10 cellular contexts compared by ENCODE assay signal in genomic region chr19:16581145-16581970, GRCh38. TPM values are rescaled to one million over a fixed set of nuclear protein-coding genes. Genes with fewer than 3 reads are reported as not detected.
A peak's percentile ranks its signal among the peaks of the same experiment; 100 is the strongest.
DNase-seq lines count a peak whose midpoint lies in the region; ATAC-seq, FAIRE-seq and TF ChIP-seq lines count a peak whose summit lies in the region.
"Had no signal": no experiment of that assay in that cellular context is flagged by ENCODE, and none has a peak within 500 bp of the region (broad histone marks: within the 10 kb centered on the region; RNA-seq: fewer than 3 reads in every experiment).

No MANE protein-coding gene starts in this region.

- peaks cover 21% of the 10 kb centered on the region; the same call in 1 of the 2 replicates for H4K20me1 ChIP-seq in HepG2 (ENCODE audit: insufficient read depth, low read length)

- CTCF ChIA-PET in HepG2 (lab: Yijun Ruan, JAX; ENCODE audit: low intra/inter-chr PET ratio, low total read pairs) (no interaction called here), HEK293T (lab: Yijun Ruan, JAX) (no interaction called here)

- intact Hi-C loops in HepG2 (cut with micrococcal nuclease; ENCODE audit: unreplicated experiment) (no loop called here), right lobe of liver (cut with DNase I) (no loop called here), adrenal gland (cut with DNase I) (no loop called here)

- H4K8ac ChIP-seq in mesenchymal stem cell (ENCODE audit: low read length): no peak overlapping the region

- peaks cover 63% of the 10 kb centered on the region for H3K79me2 ChIP-seq in HepG2 (ENCODE audit: insufficient read depth, low read length)

- peaks cover 15% of the 10 kb centered on the region for H3K79me1 ChIP-seq in mesenchymal stem cell (replicated peaks; ENCODE audit: low read length, poor library complexity, severe bottlenecking)

- H3K9ac ChIP-seq in HepG2 (ENCODE audit: insufficient read depth, low read depth, low read length) (no peak overlapping the region), mesenchymal stem cell (ENCODE audit: low read length) (peak overlapping the region; percentile 51)

- no peak overlapping the region for H2AK5ac ChIP-seq in mesenchymal stem cell (ENCODE audit: low read length, severe bottlenecking)

- no peak overlapping the region for H3K14ac ChIP-seq in mesenchymal stem cell (ENCODE audit: low read length in 2 of 2)

- FAIRE-seq in HepG2 (lab: Jason Lieb, UNC): no peak

- BruUV-seq in HepG2 (replicated peaks; lab: Mats Ljungman, UMichigan): no TSS peak

- H3K4me3 ChIP-seq in HepG2 (replicated peaks in 1 of 3; ENCODE audit: insufficient read depth in 1 of 3, low read depth in 2 of 3, low read length in 3 of 3): no peak overlapping the region
- no peak overlapping the region for H3K4me3 ChIP-seq in right lobe of liver
- no peak overlapping the region for H3K4me3 ChIP-seq in adrenal gland
- H3K4me3 ChIP-seq in mesenchymal stem cell (ENCODE audit: insufficient read depth in 1 of 2, low read depth in 1 of 2, low read length in 2 of 2): no peak overlapping the region

- peak overlapping the region in 1 of 2 experiments; percentile 7 for H2BK12ac ChIP-seq in mesenchymal stem cell (ENCODE audit: low read length in 2 of 2)

- H2AFZ ChIP-seq in HepG2 (ENCODE audit: low read length): no peak overlapping the region
- H2AFZ ChIP-seq in mesenchymal stem cell (ENCODE audit: low read depth, low read length): no peak overlapping the region

- WGBS in HepG2 (ENCODE audit: low lambda C conversion rate): 78% methylated on average over 4 of the region's 12 CpGs
- WGBS in right lobe of liver (ENCODE audit: insufficient coverage, low coverage, low lambda C conversion rate, missing lambda C conversion rate): 85% methylated on average over 5 of the region's 12 CpGs
- 34 to 46% (median 39%) methylated on average over 5 to 12 of the region's 12 CpGs for WGBS in adrenal gland, 4 donors
- 90% methylated on average over 12 of the region's 12 CpGs for WGBS in mesenchymal stem cell

- no peak for TF ChIP-seq RAD21 in HepG2 (CRISPR knock-in tag; IDR thresholded peaks at IDR 0.05)

- no peak overlapping the region for H2BK15ac ChIP-seq in mesenchymal stem cell (ENCODE audit: low read depth, poor library complexity, severe bottlenecking)

- H3K36me3 ChIP-seq in HepG2 (replicated peaks in 1 of 2; ENCODE audit: control insufficient read depth in 1 of 2, insufficient read depth in 2 of 2, low read length in 2 of 2): peaks cover 7 to 26% of the 10 kb centered on the region in 2 experiments; a peak in 4 of 5 replicates
- peaks cover 0 to 5% (median 2%) of the 10 kb centered on the region in 4 donors for H3K36me3 ChIP-seq in right lobe of liver
- H3K36me3 ChIP-seq in adrenal gland (replicated peaks in 1 of 2): peaks cover 0 to 20% of the 10 kb centered on the region in 2 donors
- peaks cover 22 to 52% of the 10 kb centered on the region in 2 experiments for H3K36me3 ChIP-seq in mesenchymal stem cell (ENCODE audit: control insufficient read depth in 1 of 2, insufficient read depth in 2 of 2, low read depth in 1 of 2, low read length in 2 of 2)

- 0 out of 3 replicates have a peak, but pooled peaks have one; percentile 8 for ATAC-seq in HepG2
- no peak for ATAC-seq in right lobe of liver
- no peak for ATAC-seq in HG02840 (IDR thresholded peaks at IDR 0.05; ENCODE audit: low FRiP score, unreplicated experiment)
- ATAC-seq in HG03378 (IDR thresholded peaks at IDR 0.05; ENCODE audit: unreplicated experiment): no peak

- DNase-seq in HepG2 (ENCODE audit: low spot score) (no peak), right lobe of liver (no peak), adrenal gland (peak; percentile 60 to 94 (median 90)), mesenchymal stem cell (no peak), HEK293T (ENCODE audit: extremely low spot score) (no peak), RKO (ENCODE audit: low spot score) (no peak)
- DNase-seq: amygdala, C1 segment of cervical spinal cord had no signal

- no peak overlapping the region for H3K23ac ChIP-seq in mesenchymal stem cell (ENCODE audit: low read length in 2 of 2)

- TF ChIP-seq CTCF in HepG2 (CRISPR knock-in tag; IDR thresholded peaks at IDR 0.05) (no peak), right lobe of liver (IDR thresholded peaks at IDR 0.05) (no peak), adrenal gland (IDR thresholded peaks at IDR 0.05) (peak in 2 of 6 experiments; percentile 28 to 34)

- no peak overlapping the region for H3K4me2 ChIP-seq in HepG2 (ENCODE audit: low read depth, low read length)
- H3K4me2 ChIP-seq in mesenchymal stem cell (ENCODE audit: low read length, poor library complexity, severe bottlenecking): no peak overlapping the region

- POLR2A ChIA-PET in HepG2 (lab: Yijun Ruan, JAX): no interaction called here
- POLR2A ChIA-PET in HEK293T (lab: Yijun Ruan, JAX): no interaction called here

- H3K27me3 ChIP-seq in HepG2 (ENCODE audit: control insufficient read depth in 1 of 2, insufficient read depth in 2 of 2, low read length in 2 of 2): no peaks in the 10 kb centered on the region
- no peaks in the 10 kb centered on the region for H3K27me3 ChIP-seq in right lobe of liver
- H3K27me3 ChIP-seq in adrenal gland: no peaks in the 10 kb centered on the region
- no peaks in the 10 kb centered on the region for H3K27me3 ChIP-seq in mesenchymal stem cell (ENCODE audit: control insufficient read depth in 1 of 2, insufficient read depth in 1 of 2, low read length in 2 of 2)

- H3K4ac ChIP-seq in mesenchymal stem cell (ENCODE audit: low read depth in 1 of 2, low read length in 2 of 2): no peak overlapping the region

- in situ Hi-C loops in HepG2 (cut with HindIII; ENCODE audit: extremely low pct_ligation_motif_present, low pct_unique_long_range_greater_than_20kb): no loop called here

- TF ChIP-seq POLR2A in HepG2 (IDR thresholded peaks at IDR 0.05; ENCODE audit: insufficient read depth in 1 of 2, low read depth in 2 of 2, low read length in 2 of 2) (no peak; a peak in 1 of 4 replicates), right lobe of liver (IDR thresholded peaks at IDR 0.05) (no peak), adrenal gland (IDR thresholded peaks at IDR 0.05) (peak; percentile 26 to 74)

- H3K4me1 ChIP-seq in HepG2 (ENCODE audit: insufficient read depth, low read length) (peaks cover 16% of the 10 kb centered on the region), right lobe of liver (peaks cover 0 to 28% (median 3%) of the 10 kb centered on the region in 4 donors), adrenal gland (replicated peaks in 1 of 2) (peaks cover 19 to 59% of the 10 kb centered on the region in 2 donors), mesenchymal stem cell (ENCODE audit: control insufficient read depth, insufficient read depth, low read depth, low read length) (peaks cover 40% of the 10 kb centered on the region)

- H3K9me3 ChIP-seq in HepG2 (ENCODE audit: low read length): no peaks in the 10 kb centered on the region
- H3K9me3 ChIP-seq in right lobe of liver: no peaks in the 10 kb centered on the region
- H3K9me3 ChIP-seq in adrenal gland (replicated peaks in 1 of 3): no peaks in the 10 kb centered on the region
- H3K9me3 ChIP-seq in mesenchymal stem cell (ENCODE audit: control insufficient read depth, low read length): no peaks in the 10 kb centered on the region

- no peak overlapping the region for H2BK120ac ChIP-seq in mesenchymal stem cell (ENCODE audit: low read depth, low read length)

- H3K18ac ChIP-seq in mesenchymal stem cell (ENCODE audit: low read depth in 1 of 2, low read length in 2 of 2): no peak overlapping the region

- H3K27ac ChIP-seq in HepG2 (ENCODE audit: extremely low read length, insufficient read depth, low read length) (no peak overlapping the region), right lobe of liver (no peak overlapping the region), adrenal gland (peak overlapping the region; percentile 77 to 97 (median 86)), mesenchymal stem cell (ENCODE audit: low read length, poor library complexity, severe bottlenecking) (no peak overlapping the region)

- TF ChIP-seq EP300 in HepG2 (IDR thresholded peaks at IDR 0.05; ENCODE audit: low read depth in 2 of 2, low read length in 2 of 2): no peak
- no peak for TF ChIP-seq EP300 in HepG2 (CRISPR knock-in tag; IDR thresholded peaks at IDR 0.05; ENCODE audit: borderline replicate concordance)

- H2BK5ac ChIP-seq in mesenchymal stem cell (ENCODE audit: low read depth, low read length, poor library complexity, severe bottlenecking): no peak overlapping the region

- H4K91ac ChIP-seq in mesenchymal stem cell (ENCODE audit: low read length): no peak overlapping the region

RNA-seq across cellular contexts. Expression of gene SLC35E1, which starts 9.1 kb away (rescaled TPM):
- total RNA-seq in HepG2 (2016; rRNA removed; fragmentation: Illumina TruSeq; extraction: Trizol): 17.2 and 21.2 TPM in 2 replicates
- 6.0 and 7.6 TPM in 2 replicates for total RNA-seq in HepG2 (2016; cell fraction: cytosol; rRNA removed; fragmentation: Illumina TruSeq; extraction: Trizol; ENCODE audit: low read depth)
- total RNA-seq in HepG2 (2016; cell fraction: insoluble cytoplasmic fraction; rRNA removed; fragmentation: Illumina TruSeq; extraction: Trizol): 15.6 and 20.2 TPM in 2 replicates
- 18.9 and 19.7 TPM in 2 replicates for total RNA-seq in HepG2 (2016; cell fraction: membrane; rRNA removed; fragmentation: Illumina TruSeq; extraction: Trizol)
- 18.5 and 21.4 TPM in 2 replicates for total RNA-seq in HepG2 (2016; cell fraction: nucleus; rRNA removed; fragmentation: Illumina TruSeq; extraction: Trizol)
- 46.5 and 48.0 TPM in 2 replicates for polyA plus RNA-seq in HepG2 (2011; rRNA removed)
- 31.6 and 37.8 TPM in 2 replicates for polyA plus RNA-seq in HepG2 (2011; cell fraction: cytosol; rRNA removed)
- polyA plus RNA-seq in HepG2 (2011; cell fraction: nucleus; rRNA removed): 26.3 and 38.8 TPM in 2 replicates
- polyA plus RNA-seq in HepG2 (2012): 25.6 and 26.5 TPM in 2 replicates
- polyA plus RNA-seq in HepG2 (2016; cell fraction: cytosol; fragmentation: Illumina TruSeq; extraction: Trizol; ENCODE audit: low read depth): 5.7 and 6.3 TPM in 2 replicates
- 16.1 and 22.5 TPM in 2 replicates for polyA plus RNA-seq in HepG2 (2016; cell fraction: insoluble cytoplasmic fraction; fragmentation: Illumina TruSeq; extraction: Trizol; ENCODE audit: low read depth)
- polyA plus RNA-seq in HepG2 (2016; cell fraction: membrane; fragmentation: Illumina TruSeq; extraction: Trizol; ENCODE audit: low read depth): 20.6 and 22.2 TPM in 2 replicates
- polyA plus RNA-seq in HepG2 (2016; cell fraction: nucleus; fragmentation: Illumina TruSeq; extraction: Trizol; ENCODE audit: insufficient read depth, low read depth): 45.9 and 46.6 TPM in 2 replicates
- 181 and 185 TPM in 2 replicates for polyA minus RNA-seq in HepG2 (2011; rRNA and poly(A)+ RNA removed; ENCODE audit: low replicate concordance)
- 33.0 and 39.5 TPM in 2 replicates for polyA minus RNA-seq in HepG2 (2011; cell fraction: cytosol; rRNA and poly(A)+ RNA removed)
- 24.8 and 31.7 TPM in 2 replicates for polyA minus RNA-seq in HepG2 (2011; cell fraction: nucleus; rRNA and poly(A)+ RNA removed)
- 10 to 100 TPM; 17.2 to 27.4 (median 20.1) TPM for total RNA-seq in right lobe of liver
- 10 to 100 TPM; 22.6 to 49.8 (median 40.2) TPM for total RNA-seq in adrenal gland
- 10 to 100 TPM; 22.0 to 43.1 (median 26.8) TPM for polyA plus RNA-seq in adrenal gland
- polyA plus RNA-seq in mesenchymal stem cell (2013, experiment 1 of 2): 65.2 TPM
- 65.7 TPM for polyA plus RNA-seq in mesenchymal stem cell (2013, experiment 2 of 2)

RNA-seq across cellular contexts. Expression of gene CHERP, which starts 39.1 kb away (rescaled TPM):
- total RNA-seq in HepG2 (2016; rRNA removed; fragmentation: Illumina TruSeq; extraction: Trizol): 4.3 and 9.1 TPM in 2 replicates
- total RNA-seq in HepG2 (2016; cell fraction: cytosol; rRNA removed; fragmentation: Illumina TruSeq; extraction: Trizol; ENCODE audit: low read depth): 3.8 and 4.0 TPM in 2 replicates
- 6.0 and 7.4 TPM in 2 replicates for total RNA-seq in HepG2 (2016; cell fraction: insoluble cytoplasmic fraction; rRNA removed; fragmentation: Illumina TruSeq; extraction: Trizol)
- total RNA-seq in HepG2 (2016; cell fraction: membrane; rRNA removed; fragmentation: Illumina TruSeq; extraction: Trizol): 5.5 and 6.1 TPM in 2 replicates
- total RNA-seq in HepG2 (2016; cell fraction: nucleus; rRNA removed; fragmentation: Illumina TruSeq; extraction: Trizol): 8.1 and 13.9 TPM in 2 replicates
- polyA plus RNA-seq in HepG2 (2011; rRNA removed): 5.4 and 5.9 TPM in 2 replicates
- 2.9 and 3.2 TPM in 2 replicates for polyA plus RNA-seq in HepG2 (2011; cell fraction: cytosol; rRNA removed)
- 34.4 and 39.5 TPM in 2 replicates for polyA plus RNA-seq in HepG2 (2011; cell fraction: nucleus; rRNA removed)
- polyA plus RNA-seq in HepG2 (2012): 20.4 and 25.1 TPM in 2 replicates
- polyA plus RNA-seq in HepG2 (2016; cell fraction: cytosol; fragmentation: Illumina TruSeq; extraction: Trizol; ENCODE audit: low read depth): 2.1 and 2.2 TPM in 2 replicates
- 19.7 and 26.9 TPM in 2 replicates for polyA plus RNA-seq in HepG2 (2016; cell fraction: insoluble cytoplasmic fraction; fragmentation: Illumina TruSeq; extraction: Trizol; ENCODE audit: low read depth)
- polyA plus RNA-seq in HepG2 (2016; cell fraction: membrane; fragmentation: Illumina TruSeq; extraction: Trizol; ENCODE audit: low read depth): 4.9 and 6.0 TPM in 2 replicates
- 54.8 and 59.8 TPM in 2 replicates for polyA plus RNA-seq in HepG2 (2016; cell fraction: nucleus; fragmentation: Illumina TruSeq; extraction: Trizol; ENCODE audit: insufficient read depth, low read depth)
- polyA minus RNA-seq in HepG2 (2011; rRNA and poly(A)+ RNA removed; ENCODE audit: low replicate concordance): 10.1 and 16.3 TPM in 2 replicates
- polyA minus RNA-seq in HepG2 (2011; cell fraction: cytosol; rRNA and poly(A)+ RNA removed): 7.1 and 9.3 TPM in 2 replicates
- polyA minus RNA-seq in HepG2 (2011; cell fraction: nucleus; rRNA and poly(A)+ RNA removed): 18.4 and 19.8 TPM in 2 replicates
- 10 to 100 TPM in 4 of 6 experiments, 1 to 10 TPM in 2; 6.8 to 26.2 (median 20.6) TPM for total RNA-seq in right lobe of liver
- 10 to 100 TPM in 7 of 8 donors, 1 to 10 TPM in 1; 8.4 to 50.7 (median 23.7) TPM for total RNA-seq in adrenal gland
- 10 to 100 TPM; 11.3 to 39.3 (median 24.8) TPM for polyA plus RNA-seq in adrenal gland
- 21.5 TPM for polyA plus RNA-seq in mesenchymal stem cell (2013, experiment 1 of 2)
- 20.3 TPM for polyA plus RNA-seq in mesenchymal stem cell (2013, experiment 2 of 2)

RNA-seq across cellular contexts. Expression of gene MED26, which starts 46.6 kb away (rescaled TPM):
- total RNA-seq in HepG2 (2016; rRNA removed; fragmentation: Illumina TruSeq; extraction: Trizol) (3.3 and 3.8 TPM in 2 replicates), right lobe of liver (1 to 10 TPM; 3.4 to 5.4 (median 4.4) TPM), adrenal gland (10 to 100 TPM in 3 of 8 donors, 1 to 10 TPM in 5; 8.1 to 17.3 (median 9.6) TPM)
- total RNA-seq in HepG2 (2016; cell fraction: cytosol; rRNA removed; fragmentation: Illumina TruSeq; extraction: Trizol; ENCODE audit: low read depth): 0.88 and 1.1 TPM in 2 replicates
- total RNA-seq in HepG2 (2016; cell fraction: insoluble cytoplasmic fraction; rRNA removed; fragmentation: Illumina TruSeq; extraction: Trizol): 2.3 and 2.9 TPM in 2 replicates
- 2.2 and 2.5 TPM in 2 replicates for total RNA-seq in HepG2 (2016; cell fraction: membrane; rRNA removed; fragmentation: Illumina TruSeq; extraction: Trizol)
- total RNA-seq in HepG2 (2016; cell fraction: nucleus; rRNA removed; fragmentation: Illumina TruSeq; extraction: Trizol): 4.4 and 6.8 TPM in 2 replicates
- polyA plus RNA-seq in HepG2 (2011; rRNA removed) (3.3 and 3.5 TPM in 2 replicates), adrenal gland (1 to 10 TPM; 4.6 to 6.9 (median 6.4) TPM)
- polyA plus RNA-seq in HepG2 (2011; cell fraction: cytosol; rRNA removed): 2.7 and 3.7 TPM in 2 replicates
- 4.2 and 6.4 TPM in 2 replicates for polyA plus RNA-seq in HepG2 (2011; cell fraction: nucleus; rRNA removed)
- 3.0 and 3.2 TPM in 2 replicates for polyA plus RNA-seq in HepG2 (2012)
- polyA plus RNA-seq in HepG2 (2016; cell fraction: cytosol; fragmentation: Illumina TruSeq; extraction: Trizol; ENCODE audit: low read depth): 0.35 and 0.40 TPM in 2 replicates
- 3.6 and 5.3 TPM in 2 replicates for polyA plus RNA-seq in HepG2 (2016; cell fraction: insoluble cytoplasmic fraction; fragmentation: Illumina TruSeq; extraction: Trizol; ENCODE audit: low read depth)
- polyA plus RNA-seq in HepG2 (2016; cell fraction: membrane; fragmentation: Illumina TruSeq; extraction: Trizol; ENCODE audit: low read depth): 1.6 and 1.7 TPM in 2 replicates
- 6.4 and 8.6 TPM in 2 replicates for polyA plus RNA-seq in HepG2 (2016; cell fraction: nucleus; fragmentation: Illumina TruSeq; extraction: Trizol; ENCODE audit: insufficient read depth, low read depth)
- polyA minus RNA-seq in HepG2 (2011; rRNA and poly(A)+ RNA removed; ENCODE audit: low replicate concordance): 12.3 and 16.1 TPM in 2 replicates
- 4.7 and 5.5 TPM in 2 replicates for polyA minus RNA-seq in HepG2 (2011; cell fraction: cytosol; rRNA and poly(A)+ RNA removed)
- polyA minus RNA-seq in HepG2 (2011; cell fraction: nucleus; rRNA and poly(A)+ RNA removed): 14.0 and 19.3 TPM in 2 replicates
- 4.5 TPM for polyA plus RNA-seq in mesenchymal stem cell (2013, experiment 1 of 2)
- 4.4 TPM for polyA plus RNA-seq in mesenchymal stem cell (2013, experiment 2 of 2)

Comparison
In these comparisons a context has a peak if more than half of its experiments do, and no peak if none do; other contexts are left out.
1. DNase-seq: peak in adrenal gland (7 of 7); none in HepG2 (single experiment), right lobe of liver (0 of 3), mesenchymal stem cell (single experiment), HEK293T (single experiment) and RKO (single experiment).
2. H3K27ac ChIP-seq: peak in adrenal gland (5 of 5); none in HepG2 (single experiment), right lobe of liver (0 of 3) and mesenchymal stem cell (single experiment).
3. POLR2A ChIP-seq: peak in adrenal gland (2 of 2); none in HepG2 (0 of 2) and right lobe of liver (single experiment).